Comparison of ENCODE assay signal across 2 cellular contexts in the genomic region with DNA sequence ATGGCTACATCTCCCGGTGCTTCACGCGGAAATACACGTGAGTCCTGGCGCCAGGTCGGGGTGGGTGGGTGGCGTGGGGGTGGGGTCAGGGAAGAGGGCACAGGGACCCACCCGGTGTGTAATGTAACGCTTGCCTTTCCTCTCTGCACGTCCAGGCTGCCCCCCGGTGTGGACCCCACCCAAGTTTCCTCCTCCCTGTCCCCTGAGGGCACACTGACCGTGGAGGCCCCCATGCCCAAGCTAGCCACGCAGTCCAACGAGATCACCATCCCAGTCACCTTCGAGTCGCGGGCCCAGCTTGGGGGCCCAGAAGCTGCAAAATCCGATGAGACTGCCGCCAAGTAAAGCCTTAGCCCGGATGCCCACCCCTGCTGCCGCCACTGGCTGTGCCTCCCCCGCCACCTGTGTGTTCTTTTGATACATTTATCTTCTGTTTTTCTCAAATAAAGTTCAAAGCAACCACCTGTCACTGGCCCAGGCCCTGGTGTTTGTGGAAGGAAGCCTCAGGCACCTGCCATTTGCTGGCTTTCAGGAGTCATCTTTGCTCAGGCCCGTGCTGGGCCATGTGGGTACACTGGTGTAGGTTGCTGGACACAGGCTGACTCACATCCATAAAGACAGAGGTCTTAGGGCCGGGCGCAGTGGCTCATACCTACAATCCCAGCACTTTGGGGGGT.
TF ChIP-seq lines count a peak whose summit lies in the region.

No MANE protein-coding gene starts in this region.

TF ChIP-seq in IMR-90, 13 proteins besides CTCF, POLR2A, EP300 and RAD21:
- TF ChIP-seq, protein P1, sequence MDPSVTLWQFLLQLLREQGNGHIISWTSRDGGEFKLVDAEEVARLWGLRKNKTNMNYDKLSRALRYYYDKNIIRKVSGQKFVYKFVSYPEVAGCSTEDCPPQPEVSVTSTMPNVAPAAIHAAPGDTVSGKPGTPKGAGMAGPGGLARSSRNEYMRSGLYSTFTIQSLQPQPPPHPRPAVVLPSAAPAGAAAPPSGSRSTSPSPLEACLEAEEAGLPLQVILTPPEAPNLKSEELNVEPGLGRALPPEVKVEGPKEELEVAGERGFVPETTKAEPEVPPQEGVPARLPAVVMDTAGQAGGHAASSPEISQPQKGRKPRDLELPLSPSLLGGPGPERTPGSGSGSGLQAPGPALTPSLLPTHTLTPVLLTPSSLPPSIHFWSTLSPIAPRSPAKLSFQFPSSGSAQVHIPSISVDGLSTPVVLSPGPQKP (IDR thresholded peaks at IDR 0.05; ENCODE audit: borderline replicate concordance, low read depth, low read length) = no peak
- TF ChIP-seq BHLHE40 (IDR thresholded peaks at IDR 0.05; ENCODE audit: low read depth, low read length) (peak; percentile 45), MAZ (IDR thresholded peaks at IDR 0.05; ENCODE audit: borderline replicate concordance, low read depth, low read length) (no peak), MAFK (IDR thresholded peaks at IDR 0.05; ENCODE audit: low read depth, low read length) (no peak), CEBPB (IDR thresholded peaks at IDR 0.05; ENCODE audit: low read depth, low read length) (no peak)

TF ChIP-seq in GM12878, 131 proteins besides CTCF, POLR2A, EP300 and RAD21:
- TF ChIP-seq KLF5 (IDR thresholded peaks at IDR 0.05; ENCODE audit: partially characterized antibody) (no peak), POLR2AphosphoS2 (IDR thresholded peaks at IDR 0.05; ENCODE audit: low read depth, low read length) (no peak; the same call in 1 of the 2 replicates), MEF2A (IDR thresholded peaks at IDR 0.05; ENCODE audit: insufficient read depth, low read depth, low read length) (no peak), PAX8 (IDR thresholded peaks at IDR 0.05) (no peak), EED (IDR thresholded peaks at IDR 0.05; ENCODE audit: low read depth) (no peak), ESRRA (IDR thresholded peaks at IDR 0.05; ENCODE audit: low read length) (no peak), SREBF1 (IDR thresholded peaks at IDR 0.05; ENCODE audit: low read length) (no peak), CEBPB (IDR thresholded peaks at IDR 0.05; ENCODE audit: borderline replicate concordance in 1 of 2, low read depth in 2 of 2, low read length in 2 of 2) (no peak), EGR1 (IDR thresholded peaks at IDR 0.05; ENCODE audit: borderline replicate concordance in 1 of 2, low read depth in 2 of 2, low read length in 2 of 2) (no peak), HCFC1 (IDR thresholded peaks at IDR 0.05; ENCODE audit: low read length) (no peak), TCF7 (IDR thresholded peaks at IDR 0.05; ENCODE audit: borderline replicate concordance) (no peak), MXI1 (IDR thresholded peaks at IDR 0.05; ENCODE audit: low read depth, low read length) (no peak), MTA3 (IDR thresholded peaks at IDR 0.05; ENCODE audit: borderline replicate concordance, low read length) (no peak)
- TF ChIP-seq, protein P2, sequence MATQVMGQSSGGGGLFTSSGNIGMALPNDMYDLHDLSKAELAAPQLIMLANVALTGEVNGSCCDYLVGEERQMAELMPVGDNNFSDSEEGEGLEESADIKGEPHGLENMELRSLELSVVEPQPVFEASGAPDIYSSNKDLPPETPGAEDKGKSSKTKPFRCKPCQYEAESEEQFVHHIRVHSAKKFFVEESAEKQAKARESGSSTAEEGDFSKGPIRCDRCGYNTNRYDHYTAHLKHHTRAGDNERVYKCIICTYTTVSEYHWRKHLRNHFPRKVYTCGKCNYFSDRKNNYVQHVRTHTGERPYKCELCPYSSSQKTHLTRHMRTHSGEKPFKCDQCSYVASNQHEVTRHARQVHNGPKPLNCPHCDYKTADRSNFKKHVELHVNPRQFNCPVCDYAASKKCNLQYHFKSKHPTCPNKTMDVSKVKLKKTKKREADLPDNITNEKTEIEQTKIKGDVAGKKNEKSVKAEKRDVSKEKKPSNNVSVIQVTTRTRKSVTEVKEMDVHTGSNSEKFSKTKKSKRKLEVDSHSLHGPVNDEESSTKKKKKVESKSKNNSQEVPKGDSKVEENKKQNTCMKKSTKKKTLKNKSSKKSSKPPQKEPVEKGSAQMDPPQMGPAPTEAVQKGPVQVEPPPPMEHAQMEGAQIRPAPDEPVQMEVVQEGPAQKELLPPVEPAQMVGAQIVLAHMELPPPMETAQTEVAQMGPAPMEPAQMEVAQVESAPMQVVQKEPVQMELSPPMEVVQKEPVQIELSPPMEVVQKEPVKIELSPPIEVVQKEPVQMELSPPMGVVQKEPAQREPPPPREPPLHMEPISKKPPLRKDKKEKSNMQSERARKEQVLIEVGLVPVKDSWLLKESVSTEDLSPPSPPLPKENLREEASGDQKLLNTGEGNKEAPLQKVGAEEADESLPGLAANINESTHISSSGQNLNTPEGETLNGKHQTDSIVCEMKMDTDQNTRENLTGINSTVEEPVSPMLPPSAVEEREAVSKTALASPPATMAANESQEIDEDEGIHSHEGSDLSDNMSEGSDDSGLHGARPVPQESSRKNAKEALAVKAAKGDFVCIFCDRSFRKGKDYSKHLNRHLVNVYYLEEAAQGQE (IDR thresholded peaks at IDR 0.05; ENCODE audit: low read depth, low read length) = no peak
- TF ChIP-seq, protein P3, sequence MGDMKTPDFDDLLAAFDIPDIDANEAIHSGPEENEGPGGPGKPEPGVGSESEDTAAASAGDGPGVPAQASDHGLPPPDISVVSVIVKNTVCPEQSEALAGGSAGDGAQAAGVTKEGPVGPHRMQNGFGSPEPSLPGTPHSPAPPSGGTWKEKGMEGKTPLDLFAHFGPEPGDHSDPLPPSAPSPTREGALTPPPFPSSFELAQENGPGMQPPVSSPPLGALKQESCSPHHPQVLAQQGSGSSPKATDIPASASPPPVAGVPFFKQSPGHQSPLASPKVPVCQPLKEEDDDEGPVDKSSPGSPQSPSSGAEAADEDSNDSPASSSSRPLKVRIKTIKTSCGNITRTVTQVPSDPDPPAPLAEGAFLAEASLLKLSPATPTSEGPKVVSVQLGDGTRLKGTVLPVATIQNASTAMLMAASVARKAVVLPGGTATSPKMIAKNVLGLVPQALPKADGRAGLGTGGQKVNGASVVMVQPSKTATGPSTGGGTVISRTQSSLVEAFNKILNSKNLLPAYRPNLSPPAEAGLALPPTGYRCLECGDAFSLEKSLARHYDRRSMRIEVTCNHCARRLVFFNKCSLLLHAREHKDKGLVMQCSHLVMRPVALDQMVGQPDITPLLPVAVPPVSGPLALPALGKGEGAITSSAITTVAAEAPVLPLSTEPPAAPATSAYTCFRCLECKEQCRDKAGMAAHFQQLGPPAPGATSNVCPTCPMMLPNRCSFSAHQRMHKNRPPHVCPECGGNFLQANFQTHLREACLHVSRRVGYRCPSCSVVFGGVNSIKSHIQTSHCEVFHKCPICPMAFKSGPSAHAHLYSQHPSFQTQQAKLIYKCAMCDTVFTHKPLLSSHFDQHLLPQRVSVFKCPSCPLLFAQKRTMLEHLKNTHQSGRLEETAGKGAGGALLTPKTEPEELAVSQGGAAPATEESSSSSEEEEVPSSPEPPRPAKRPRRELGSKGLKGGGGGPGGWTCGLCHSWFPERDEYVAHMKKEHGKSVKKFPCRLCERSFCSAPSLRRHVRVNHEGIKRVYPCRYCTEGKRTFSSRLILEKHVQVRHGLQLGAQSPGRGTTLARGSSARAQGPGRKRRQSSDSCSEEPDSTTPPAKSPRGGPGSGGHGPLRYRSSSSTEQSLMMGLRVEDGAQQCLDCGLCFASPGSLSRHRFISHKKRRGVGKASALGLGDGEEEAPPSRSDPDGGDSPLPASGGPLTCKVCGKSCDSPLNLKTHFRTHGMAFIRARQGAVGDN (IDR thresholded peaks at IDR 0.05) = no peak
TF ChIP-seq in GM12878: peak in this region for 0.
